ENCODE assay signal across 26 cellular contexts in the genomic region with DNA sequence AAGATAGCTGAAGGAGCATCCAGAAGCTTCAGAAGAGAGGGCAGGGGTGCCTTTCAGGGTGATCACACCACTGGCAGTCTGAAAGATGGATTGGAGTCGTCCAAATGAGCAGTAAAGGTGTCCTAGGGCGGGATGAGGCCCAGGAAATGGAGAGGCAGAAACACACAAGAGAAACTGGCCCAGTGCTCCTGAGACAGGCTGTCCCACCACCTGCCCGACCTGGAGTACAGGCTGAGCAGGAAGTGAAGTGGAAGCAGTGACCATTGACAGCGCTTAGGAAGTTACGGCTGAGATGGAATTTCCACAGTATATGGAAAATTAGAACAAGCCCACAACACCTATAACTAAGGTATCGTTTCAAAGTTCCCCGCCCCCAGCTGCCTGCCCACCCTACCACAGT. TPM values are rescaled to one million over a fixed set of nuclear protein-coding genes. Genes with fewer than 3 reads are reported as not detected.
"Had no signal": no experiment of that assay in that cellular context is flagged by ENCODE, and none has a peak within 500 bp of the region (broad histone marks: within the 10 kb centered on the region; RNA-seq: fewer than 3 reads in every experiment).

No MANE protein-coding gene starts in this region.

- DNase-seq: colonic mucosa; dermis blood vessel endothelial cell; effector CD4-positive, alpha-beta T cell; heart left ventricle; hippocampal formation; kidney glomerular epithelial cell; naive thymus-derived CD4-positive, alpha-beta T cell; nephron progenitor cell; posterior cingulate gyrus; spleen; stimulated activated CD4-positive, alpha-beta T cell treated with anti-CD3 and anti-CD28 coated beads, Interleukin-15, amount 100 ng/mL, for 24 hours; stimulated activated CD4-positive, alpha-beta T cell treated with anti-CD3 and anti-CD28 coated beads, Interleukin-1b, Interleukin-23, amount 100 ng/mL, for 48 hours; stimulated activated CD4-positive, alpha-beta T cell treated with anti-CD3 and anti-CD28 coated beads, Interleukin-4, amount 100 ng/mL, for 24 hours; stimulated activated naive CD4-positive, alpha-beta T cell; thyroid gland had no signal

- H3K27me3 Mint-ChIP-seq: naive thymus-derived CD4-positive, alpha-beta T cell had no signal

- H3K27ac ChIP-seq: colonic mucosa, heart left ventricle, spleen, suprapubic skin, thyroid gland had no signal

- H3K36me3 ChIP-seq: colonic mucosa had no signal

- H3K4me1 ChIP-seq: colonic mucosa, heart left ventricle, spleen, suprapubic skin, thyroid gland had no signal

- H3K4me3 ChIP-seq: colonic mucosa, heart left ventricle, spleen, suprapubic skin, thyroid gland had no signal

- H3K4me1 Mint-ChIP-seq: naive thymus-derived CD4-positive, alpha-beta T cell; nephron progenitor cell had no signal

- H3K4me3 Mint-ChIP-seq: naive thymus-derived CD4-positive, alpha-beta T cell; nephron progenitor cell; type B pancreatic cell had no signal

- H3K9me3 ChIP-seq: colonic mucosa, heart left ventricle, spleen, suprapubic skin, thyroid gland had no signal

- H3K9me3 Mint-ChIP-seq: naive thymus-derived CD4-positive, alpha-beta T cell; nephron progenitor cell; type B pancreatic cell had no signal

- H3K27ac Mint-ChIP-seq: nephron progenitor cell, type B pancreatic cell had no signal

- FAIRE-seq: frontal cortex, urothelium cell line had no signal

- ATAC-seq: heart left ventricle; naive thymus-derived CD4-positive, alpha-beta T cell; sciatic nerve had no signal

- H3K27me3 ChIP-seq: colonic mucosa, heart left ventricle, suprapubic skin, thyroid gland had no signal

RNA-seq across cellular contexts. Expression of gene NLRP10, which starts 37.9 kb away (rescaled TPM):
- total RNA-seq: colonic mucosa; frontal cortex; heart left ventricle; liver; lung microvascular endothelial cell; mesenteric fat pad; mononuclear cell; naive thymus-derived CD4-positive, alpha-beta T cell; sciatic nerve; skeletal muscle tissue; spleen; thyroid gland had no signal
- polyA plus RNA-seq: esophagus; heart left ventricle; liver; naive thymus-derived CD4-positive, alpha-beta T cell; spleen had no signal
